28 cellular contexts compared by ENCODE assay signal in genomic region chr1:185593271-185593670, GRCh38.
"Had no signal": no experiment of that assay in that cellular context is flagged by ENCODE, and none has a peak within 500 bp of the region (broad histone marks: within the 10 kb centered on the region; RNA-seq: fewer than 3 reads in every experiment).

No MANE protein-coding gene starts in this region.

- H3K9me3 ChIP-seq: ascending aorta, breast epithelium, colonic mucosa, esophagus squamous epithelium had no signal

- DNase-seq: activated CD4-positive, alpha-beta memory T cell treated with anti-CD3 and anti-CD28 coated beads for 36 hours; activated CD4-positive, alpha-beta T cell treated with anti-CD3 and anti-CD28 coated beads for 36 hours; activated CD4-positive, alpha-beta T cell treated with anti-CD3 and anti-CD28 coated beads, Interleukin-2, amount 10 ng/mL, durations not matched to agents 24 days and 14 days; activated CD4-positive, CD25-positive, alpha-beta regulatory T cell; activated CD4-positive, CD25-positive, alpha-beta regulatory T cell treated with anti-CD3 and anti-CD28 coated beads, Interleukin-2, amount 50 U/mL, for 72 hours; activated CD8-positive, alpha-beta memory T cell treated with anti-CD3 and anti-CD28 coated beads, Interleukin-2, amount 50 U/mL, for 48 hours; activated gamma-delta T cell; activated naive CD4-positive, alpha-beta T cell; activated naive CD4-positive, alpha-beta T cell treated with anti-CD3 and anti-CD28 coated beads, Interleukin-2, amount 10 ng/mL, durations not matched to agents 7 days and 5 days; activated naive CD8-positive, alpha-beta T cell treated with anti-CD3 and anti-CD28 coated beads, Interleukin-2, amount 10 ng/mL, durations not matched to agents 7 days and 5 days; activated T-cell treated with anti-CD3 and anti-CD28 coated beads for 4 hours; activated T-cell treated with anti-CD3 and anti-CD28 coated beads, Interleukin-2, amount 50 U/mL, for 24 hours; activated T-cell treated with anti-CD3 and anti-CD28 coated beads, Interleukin-2, amount 50 U/mL, for 72 hours; central memory CD4-positive, alpha-beta T cell; cerebellar nuclear complex; colonic mucosa; effector CD8-positive, alpha-beta T cell; esophagus squamous epithelium; foreskin melanocyte; head of caudate nucleus; T-helper 1 cell; T-helper 17 cell; T1000 had no signal

- H3K27me3 ChIP-seq: ascending aorta, breast epithelium, cardiac muscle cell, colonic mucosa, esophagus squamous epithelium had no signal

- H3K4me3 ChIP-seq: ascending aorta, breast epithelium, cardiac muscle cell, colonic mucosa, esophagus squamous epithelium had no signal

- H3K4me1 ChIP-seq: ascending aorta, breast epithelium, colonic mucosa had no signal

- H3K36me3 ChIP-seq: ascending aorta, breast epithelium, cardiac muscle cell, colonic mucosa, esophagus squamous epithelium had no signal

- H3K27ac ChIP-seq: ascending aorta, breast epithelium, cardiac muscle cell, colonic mucosa, epithelial cell of prostate, esophagus squamous epithelium had no signal

- ATAC-seq: activated CD4-positive, alpha-beta T cell treated with anti-CD3 and anti-CD28 coated beads for 36 hours; activated naive CD4-positive, alpha-beta T cell treated with anti-CD3 and anti-CD28 coated beads, Interleukin-2, amount 50 U/mL, for 72 hours; activated T-cell treated with anti-CD3 and anti-CD28 coated beads, Interleukin-2, amount 50 U/mL, for 72 hours; T-helper 17 cell had no signal
